Comparison of ENCODE assay signal across 1 cellular context in genomic region chr11:86034710-86035109, GRCh38.
TF ChIP-seq lines count a peak whose summit lies in the region.

No MANE protein-coding gene starts in this region.

TF ChIP-seq in K562, 482 proteins besides CTCF, POLR2A, EP300 and RAD21 (continued from another document and continues in another):
- TF ChIP-seq SMAD1 (IDR thresholded peaks at IDR 0.05; ENCODE audit: low read depth, low read length, partially characterized antibody) = no peak
- TF ChIP-seq SFPQ (IDR thresholded peaks at IDR 0.05; ENCODE audit: low read depth, low read length) = no peak
- TF ChIP-seq MTA2 (IDR thresholded peaks at IDR 0.05; ENCODE audit: low read depth) = no peak
- TF ChIP-seq TFE3 (CRISPR knock-in tag; IDR thresholded peaks at IDR 0.05) = no peak
- no peak for TF ChIP-seq EZH2 (IDR thresholded peaks at IDR 0.05; ENCODE audit: borderline replicate concordance, low read depth, low read length)
- TF ChIP-seq STAT5B (CRISPR knock-in tag; IDR thresholded peaks at IDR 0.05) = no peak
- TF ChIP-seq U2AF2 (optimal IDR thresholded peaks at IDR 0.05; ENCODE audit: low read depth, low read length) = no peak
- TF ChIP-seq ATF7 (IDR thresholded peaks at IDR 0.05) = no peak
- TF ChIP-seq SUPT5H (IDR thresholded peaks at IDR 0.05) = no peak
- no peak for TF ChIP-seq ZNF232 (CRISPR knock-in tag; IDR thresholded peaks at IDR 0.05)
- no peak for TF ChIP-seq ZBTB2 (IDR thresholded peaks at IDR 0.05)
- TF ChIP-seq, protein P1, sequence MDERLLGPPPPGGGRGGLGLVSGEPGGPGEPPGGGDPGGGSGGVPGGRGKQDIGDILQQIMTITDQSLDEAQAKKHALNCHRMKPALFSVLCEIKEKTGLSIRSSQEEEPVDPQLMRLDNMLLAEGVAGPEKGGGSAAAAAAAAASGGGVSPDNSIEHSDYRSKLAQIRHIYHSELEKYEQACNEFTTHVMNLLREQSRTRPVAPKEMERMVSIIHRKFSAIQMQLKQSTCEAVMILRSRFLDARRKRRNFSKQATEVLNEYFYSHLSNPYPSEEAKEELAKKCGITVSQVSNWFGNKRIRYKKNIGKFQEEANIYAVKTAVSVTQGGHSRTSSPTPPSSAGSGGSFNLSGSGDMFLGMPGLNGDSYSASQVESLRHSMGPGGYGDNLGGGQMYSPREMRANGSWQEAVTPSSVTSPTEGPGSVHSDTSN (CRISPR knock-in tag; IDR thresholded peaks at IDR 0.05; ENCODE audit: low read depth) = no peak
- TF ChIP-seq, protein P1 (tag; conservative IDR thresholded peaks at IDR 0.05; ENCODE audit: low read depth) = 0 out of 2 replicates have a peak, but pooled peaks have one; percentile 56
- TF ChIP-seq CHCHD3 (CRISPR knock-in tag; IDR thresholded peaks at IDR 0.05) = no peak
- no peak for TF ChIP-seq MCM5 (IDR thresholded peaks at IDR 0.05; ENCODE audit: low read depth)
- no peak for TF ChIP-seq TSHZ1 (CRISPR knock-in tag; IDR thresholded peaks at IDR 0.05)
- no peak for TF ChIP-seq ZNF224 (CRISPR knock-in tag; IDR thresholded peaks at IDR 0.05)
- TF ChIP-seq DPF2 (IDR thresholded peaks at IDR 0.05) = peak; percentile 71; the same call in 1 of the 2 replicates
- no peak for TF ChIP-seq TCF15 (CRISPR knock-in tag; IDR thresholded peaks at IDR 0.05)
- no peak for TF ChIP-seq CREBBP (IDR thresholded peaks at IDR 0.05; ENCODE audit: low read depth, low read length)
- no peak for TF ChIP-seq CHD7 (IDR thresholded peaks at IDR 0.05; ENCODE audit: low read depth, low read length)
- no peak for TF ChIP-seq STAT5A (IDR thresholded peaks at IDR 0.05; ENCODE audit: borderline replicate concordance, low read length)
- TF ChIP-seq FOXJ2 (tag; IDR thresholded peaks at IDR 0.05) = no peak
- no peak for TF ChIP-seq HINFP (tag; conservative IDR thresholded peaks at IDR 0.05; ENCODE audit: low read depth)
- TF ChIP-seq, protein P2, sequence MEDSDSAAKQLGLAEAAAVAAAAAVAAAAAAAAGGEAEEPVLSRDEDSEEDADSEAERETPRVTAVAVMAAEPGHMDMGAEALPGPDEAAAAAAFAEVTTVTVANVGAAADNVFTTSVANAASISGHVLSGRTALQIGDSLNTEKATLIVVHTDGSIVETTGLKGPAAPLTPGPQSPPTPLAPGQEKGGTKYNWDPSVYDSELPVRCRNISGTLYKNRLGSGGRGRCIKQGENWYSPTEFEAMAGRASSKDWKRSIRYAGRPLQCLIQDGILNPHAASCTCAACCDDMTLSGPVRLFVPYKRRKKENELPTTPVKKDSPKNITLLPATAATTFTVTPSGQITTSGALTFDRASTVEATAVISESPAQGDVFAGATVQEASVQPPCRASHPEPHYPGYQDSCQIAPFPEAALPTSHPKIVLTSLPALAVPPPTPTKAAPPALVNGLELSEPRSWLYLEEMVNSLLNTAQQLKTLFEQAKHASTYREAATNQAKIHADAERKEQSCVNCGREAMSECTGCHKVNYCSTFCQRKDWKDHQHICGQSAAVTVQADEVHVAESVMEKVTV (CRISPR knock-in tag; IDR thresholded peaks at IDR 0.05) = no peak
- no peak for TF ChIP-seq ZNF384 (IDR thresholded peaks at IDR 0.05; ENCODE audit: low read depth, low read length)
